ENCODE assay signal across 10 cellular contexts in the genomic region with DNA sequence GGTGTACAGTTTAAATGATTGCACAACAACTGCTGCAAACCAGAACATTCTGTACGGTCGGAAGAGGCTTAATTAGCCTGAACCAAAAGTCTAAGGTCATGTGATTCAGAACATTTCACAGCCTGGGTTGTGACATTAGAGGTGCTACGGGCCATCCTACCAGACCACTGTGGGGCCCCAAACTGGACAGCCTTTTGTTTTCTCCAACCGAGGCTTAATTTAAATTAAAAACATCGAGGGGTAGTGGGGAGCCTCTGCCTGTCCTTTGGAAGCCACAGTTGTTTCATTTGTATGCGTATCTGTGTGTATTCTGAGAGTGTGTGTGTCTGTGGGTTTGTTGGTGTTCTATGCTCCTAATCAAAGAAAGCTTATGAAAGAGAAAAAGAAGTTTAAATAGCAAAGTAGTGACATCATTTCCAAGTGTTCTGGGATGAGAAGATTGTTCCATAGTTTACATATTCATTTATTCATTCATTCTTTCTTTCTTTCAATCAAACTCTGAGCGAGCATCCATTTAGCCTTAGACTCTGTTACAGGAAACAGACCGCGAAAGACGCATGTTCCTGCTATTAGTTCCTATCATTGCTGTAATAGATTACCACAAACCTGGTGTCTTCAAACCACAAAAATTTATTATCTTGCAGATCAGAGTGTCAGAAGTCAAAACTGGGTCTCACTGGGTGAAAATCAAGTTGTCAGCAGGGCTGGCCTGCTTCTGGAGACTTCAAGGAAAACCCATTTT.
DNase-seq lines count a peak whose midpoint lies in the region; ATAC-seq and TF ChIP-seq lines count a peak whose summit lies in the region.
"Had no signal": no experiment of that assay in that cellular context is flagged by ENCODE, and none has a peak within 500 bp of the region (broad histone marks: within the 10 kb centered on the region; RNA-seq: fewer than 3 reads in every experiment).

No MANE protein-coding gene starts in this region.

- H4K20me1 ChIP-seq in KMS-11 (ENCODE audit: insufficient read depth): no peaks in the 10 kb centered on the region

- H3K4me3 ChIP-seq in KMS-11 (IDR thresholded peaks at IDR 0.05; ENCODE audit: insufficient read depth, low read depth, low read length) (no peak overlapping the region), right atrium auricular region (no peak overlapping the region)

- H3K27ac Mint-ChIP-seq in activated T-helper 1 cell treated with anti-CD3 and anti-CD28 coated beads, Interleukin-12 subunit alpha, Interleukin-12 subunit beta, Interleukin-2, Interleukin-4 antibody, amounts not matched to agents 30 ng/mL and 10 ng/mL and 1 ng/mL, durations not matched to agents 14 hours and 24 hours and 36 hours: peak overlapping the region; percentile 69
- no peak overlapping the region for H3K27ac Mint-ChIP-seq in glutamatergic neuron (ENCODE audit: unreplicated experiment)

- peaks cover 5% of the 10 kb centered on the region for H3K36me3 Mint-ChIP-seq in activated T-helper 1 cell treated with anti-CD3 and anti-CD28 coated beads, Interleukin-12 subunit alpha, Interleukin-12 subunit beta, Interleukin-2, Interleukin-4 antibody, amounts not matched to agents 30 ng/mL and 10 ng/mL and 1 ng/mL, durations not matched to agents 14 hours and 24 hours and 36 hours (ENCODE audit: low read depth)
- no peaks in the 10 kb centered on the region for H3K36me3 Mint-ChIP-seq in glutamatergic neuron (ENCODE audit: unreplicated experiment)

- no peaks in the 10 kb centered on the region for H3K79me2 ChIP-seq in KMS-11 (ENCODE audit: insufficient read depth, low read depth)

- H3K9me3 Mint-ChIP-seq in activated T-helper 1 cell treated with anti-CD3 and anti-CD28 coated beads, Interleukin-12 subunit alpha, Interleukin-12 subunit beta, Interleukin-2, Interleukin-4 antibody, amounts not matched to agents 30 ng/mL and 10 ng/mL and 1 ng/mL, durations not matched to agents 14 hours and 24 hours and 36 hours: no peaks in the 10 kb centered on the region
- H3K9me3 Mint-ChIP-seq in glutamatergic neuron (ENCODE audit: unreplicated experiment): peaks cover 1% of the 10 kb centered on the region

- peaks cover 22% of the 10 kb centered on the region for H3K4me1 ChIP-seq in KMS-11 (ENCODE audit: low read depth, poor library complexity, severe bottlenecking)
- peaks cover 0 to 11% of the 10 kb centered on the region in 2 donors for H3K4me1 ChIP-seq in right atrium auricular region

- H3K4me2 ChIP-seq in KMS-11: peak overlapping the region; percentile 64

- H3K36me3 ChIP-seq in KMS-11 (ENCODE audit: insufficient read depth) (no peaks in the 10 kb centered on the region), right atrium auricular region (no peaks in the 10 kb centered on the region)

- H3K4me3 Mint-ChIP-seq in activated T-helper 1 cell treated with anti-CD3 and anti-CD28 coated beads, Interleukin-12 subunit alpha, Interleukin-12 subunit beta, Interleukin-2, Interleukin-4 antibody, amounts not matched to agents 30 ng/mL and 10 ng/mL and 1 ng/mL, durations not matched to agents 14 hours and 24 hours and 36 hours: peak overlapping the region; percentile 37
- no peak overlapping the region for H3K4me3 Mint-ChIP-seq in glutamatergic neuron (ENCODE audit: unreplicated experiment)
- H3K4me3 Mint-ChIP-seq: neural crest cell had no signal

- intact Hi-C loops in activated T-helper 1 cell treated with anti-CD3 and anti-CD28 coated beads, Interleukin-12 subunit alpha, Interleukin-12 subunit beta, Interleukin-2, Interleukin-4 antibody, amounts not matched to agents 30 ng/mL and 10 ng/mL and 1 ng/mL, durations not matched to agents 14 hours and 24 hours and 36 hours (cut with micrococcal nuclease): loop anchor here (1.0 to 5.0 kb wide), 5 partner anchors 30 to 534 kb away; no protein-coding TSS in a partner anchor

- H3K27ac ChIP-seq in KMS-11: peak overlapping the region; percentile 51
- peak overlapping the region; percentile 40 to 60 for H3K27ac ChIP-seq in right atrium auricular region
- H3K27ac ChIP-seq: VCaP had no signal

- H3K27me3 Mint-ChIP-seq in activated T-helper 1 cell treated with anti-CD3 and anti-CD28 coated beads, Interleukin-12 subunit alpha, Interleukin-12 subunit beta, Interleukin-2, Interleukin-4 antibody, amounts not matched to agents 30 ng/mL and 10 ng/mL and 1 ng/mL, durations not matched to agents 14 hours and 24 hours and 36 hours (ENCODE audit: insufficient read depth): no peaks in the 10 kb centered on the region
- H3K27me3 Mint-ChIP-seq in glutamatergic neuron (ENCODE audit: unreplicated experiment): peaks cover 4% of the 10 kb centered on the region

- no peak for DNase-seq in activated T-helper 1 cell treated with anti-CD3 and anti-CD28 coated beads, Interleukin-12 subunit alpha, Interleukin-12 subunit beta, Interleukin-2, Interleukin-4 antibody, amounts not matched to agents 30 ng/mL and 10 ng/mL and 1 ng/mL, durations not matched to agents 14 hours and 24 hours and 36 hours (ENCODE audit: low spot score)
- DNase-seq in right atrium auricular region (ENCODE audit: low spot score): no peak
- peak; percentile 16 for DNase-seq in stimulated activated CD4-positive, alpha-beta T cell treated with anti-CD3 and anti-CD28 coated beads, Interleukin-2, amount 100 ng/mL, for 4 hours (ENCODE audit: low read depth)
- DNase-seq in glutamatergic neuron: no peak
- no peak for DNase-seq in NCI-H2227 treated with DMSO at 0.1 percent for 48 hours (lab: John Stamatoyannopoulos, UW)
- no peak for DNase-seq in GDM1 (lab: John Stamatoyannopoulos, UW)

- H3K9ac ChIP-seq in KMS-11: no peak overlapping the region

- H2AFZ ChIP-seq in KMS-11 (ENCODE audit: low read depth): peak overlapping the region; percentile 61

- no peak for ATAC-seq in HG03025 (IDR thresholded peaks at IDR 0.05; ENCODE audit: low FRiP score, unreplicated experiment)

- H3K4me1 Mint-ChIP-seq in activated T-helper 1 cell treated with anti-CD3 and anti-CD28 coated beads, Interleukin-12 subunit alpha, Interleukin-12 subunit beta, Interleukin-2, Interleukin-4 antibody, amounts not matched to agents 30 ng/mL and 10 ng/mL and 1 ng/mL, durations not matched to agents 14 hours and 24 hours and 36 hours (ENCODE audit: low read depth): peaks cover 43% of the 10 kb centered on the region
- H3K4me1 Mint-ChIP-seq in glutamatergic neuron (ENCODE audit: low read depth, unreplicated experiment): no peaks in the 10 kb centered on the region

- H3K27me3 ChIP-seq in KMS-11 (ENCODE audit: insufficient read depth, low read depth) (no peaks in the 10 kb centered on the region), right atrium auricular region (no peaks in the 10 kb centered on the region)

- H3K9me3 ChIP-seq in right atrium auricular region: no peaks in the 10 kb centered on the region

- no peak for TF ChIP-seq CTCF in KMS-11 (conservative IDR thresholded peaks at IDR 0.05; ENCODE audit: low read depth, low read length)
- no peak for TF ChIP-seq CTCF in right atrium auricular region (IDR thresholded peaks at IDR 0.05)
- no peak for TF ChIP-seq CTCF in glutamatergic neuron (IDR thresholded peaks at IDR 0.05; ENCODE audit: partially characterized antibody, unreplicated experiment)
